In the genomic region with DNA sequence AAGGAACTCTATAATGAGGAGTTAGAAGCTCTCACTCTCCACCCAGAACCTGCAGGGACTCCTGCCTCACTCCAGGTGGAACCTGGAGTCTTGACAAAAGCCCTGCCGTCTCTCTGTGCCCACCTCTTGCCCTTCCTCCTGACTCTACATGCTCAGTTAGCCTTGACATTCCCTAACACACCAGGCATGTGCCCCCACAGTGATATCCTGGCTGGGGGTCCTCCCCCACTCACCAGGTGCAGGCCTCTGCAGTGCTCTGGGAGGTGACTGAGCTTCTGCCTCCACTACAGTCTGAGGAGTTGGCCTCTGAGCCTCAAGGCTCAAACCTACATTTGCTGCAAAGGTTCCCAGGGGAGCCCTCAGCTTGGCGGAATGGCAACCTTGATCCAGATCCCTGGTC, we compare ENCODE assay signal across 35 cellular contexts.
DNase-seq lines count a peak whose midpoint lies in the region; ATAC-seq and TF ChIP-seq lines count a peak whose summit lies in the region.
"Had no signal": no experiment of that assay in that cellular context is flagged by ENCODE, and none has a peak within 500 bp of the region (broad histone marks: within the 10 kb centered on the region; RNA-seq: fewer than 3 reads in every experiment).

No MANE protein-coding gene starts in this region.

- no peak overlapping the region for H2BK5ac ChIP-seq in neuronal stem cell (ENCODE audit: low read length)

- H3K27me3 Mint-ChIP-seq in chondrocyte (ENCODE audit: low read depth) = peaks cover 4% of the 10 kb centered on the region
- H3K27me3 Mint-ChIP-seq in activated CD8-positive, alpha-beta T cell treated with anti-CD3 and anti-CD28 coated beads, Interleukin-2, amount 10 ng/mL, durations not matched to agents 7 days and 5 days (ENCODE audit: low read depth) = no peaks in the 10 kb centered on the region
- H3K27me3 Mint-ChIP-seq: CD4-positive, alpha-beta T cell; CD4-positive, CD25-positive, alpha-beta regulatory T cell had no signal

- H4K8ac ChIP-seq in neuronal stem cell (ENCODE audit: low read depth, low read length) = no peak overlapping the region

- H2BK12ac ChIP-seq in neuronal stem cell (ENCODE audit: low read length) = no peak overlapping the region

- no peaks in the 10 kb centered on the region for H3K4me1 Mint-ChIP-seq in chondrocyte (ENCODE audit: low read depth)
- no peaks in the 10 kb centered on the region for H3K4me1 Mint-ChIP-seq in activated CD8-positive, alpha-beta T cell treated with anti-CD3 and anti-CD28 coated beads, Interleukin-2, amount 10 ng/mL, durations not matched to agents 7 days and 5 days (ENCODE audit: low read depth)
- H3K4me1 Mint-ChIP-seq: B cell; CD4-positive, alpha-beta memory T cell; CD4-positive, CD25-positive, alpha-beta regulatory T cell; CD8-positive, alpha-beta memory T cell had no signal

- H3K9ac ChIP-seq in neuronal stem cell (ENCODE audit: low read depth, low read length, poor library complexity) = no peak overlapping the region
- H3K9ac ChIP-seq: BLaER1; BLaER1 treated with 17β-estradiol and CSF1 and Interleukin-3, amounts not matched to agents 10 nM and 100 nM had no signal

- CTCF ChIA-PET in HEK293 (lab: Yijun Ruan, JAX) = no interaction called here
- CTCF ChIA-PET in activated CD8-positive, alpha-beta T cell treated with anti-CD3 and anti-CD28 coated beads, Interleukin-2, amount 10 ng/mL, durations not matched to agents 7 days and 5 days (lab: Charles Lee) = no interaction called here

- H3K27ac ChIP-seq in HEK293 (ENCODE audit: extremely low read depth, low read depth, low read length) (no peak overlapping the region), neuronal stem cell (replicated peaks; ENCODE audit: low read length) (no peak overlapping the region), spleen (no peak overlapping the region)
- H3K27ac ChIP-seq: 22Rv1; BLaER1; BLaER1 treated with 17β-estradiol and CSF1 and Interleukin-3, amounts not matched to agents 10 nM and 100 nM; C4-2B had no signal

- no peaks in the 10 kb centered on the region for H3K36me3 ChIP-seq in HEK293 (ENCODE audit: control insufficient read depth in 2 of 2, insufficient read depth in 1 of 2, low read length in 2 of 2)
- H3K36me3 ChIP-seq in neuronal stem cell (replicated peaks in 1 of 2; ENCODE audit: control insufficient read depth in 2 of 2, insufficient read depth in 2 of 2, low read length in 2 of 2) = no peaks in the 10 kb centered on the region
- no peaks in the 10 kb centered on the region for H3K36me3 ChIP-seq in spleen
- H3K36me3 ChIP-seq: BE2C; BLaER1; BLaER1 treated with 17β-estradiol and CSF1 and Interleukin-3, amounts not matched to agents 10 nM and 100 nM had no signal

- peak overlapping the region; percentile 47 for H2AK5ac ChIP-seq in neuronal stem cell (ENCODE audit: low read depth, low read length)

- no peak overlapping the region for H2BK120ac ChIP-seq in neuronal stem cell (ENCODE audit: low read depth, low read length)

- H3K9me3 ChIP-seq in HEK293 (ENCODE audit: control insufficient read depth, insufficient read depth, low read depth, low read length) = no peaks in the 10 kb centered on the region
- H3K9me3 ChIP-seq in neuronal stem cell (replicated peaks in 1 of 2; ENCODE audit: control insufficient read depth in 2 of 2, insufficient read depth in 1 of 2, low read depth in 1 of 2, low read length in 2 of 2) = peaks cover 4 to 9% of the 10 kb centered on the region in 2 donors
- H3K9me3 ChIP-seq in spleen = peaks cover 0 to 6% (median 0%) of the 10 kb centered on the region in 8 donors
- H3K9me3 ChIP-seq: BE2C had no signal

- no peak overlapping the region for H3K23ac ChIP-seq in neuronal stem cell (ENCODE audit: low read depth, low read length, poor library complexity)

- no peak overlapping the region for H4K91ac ChIP-seq in neuronal stem cell (ENCODE audit: low read depth, low read length, poor library complexity)

- H3K4me2 ChIP-seq in neuronal stem cell (ENCODE audit: insufficient read depth, low read length, poor library complexity, severe bottlenecking) = no peak overlapping the region
- H3K4me2 ChIP-seq: A549; BLaER1; BLaER1 treated with 17β-estradiol and CSF1 and Interleukin-3, amounts not matched to agents 10 nM and 100 nM had no signal

- no peaks in the 10 kb centered on the region for H3K4me1 ChIP-seq in HEK293 (ENCODE audit: control insufficient read depth, insufficient read depth, low read length)
- H3K4me1 ChIP-seq in neuronal stem cell (ENCODE audit: control insufficient read depth in 2 of 2, insufficient read depth in 1 of 2, low read depth in 1 of 2, low read length in 2 of 2) = no peaks in the 10 kb centered on the region
- H3K4me1 ChIP-seq in spleen = no peaks in the 10 kb centered on the region
- H3K4me1 ChIP-seq: BE2C, BLaER1, Caco-2 had no signal

- no peak overlapping the region for H3K4ac ChIP-seq in neuronal stem cell (ENCODE audit: low read length)

- no CpG with 5 or more reads among the region's 2 CpGs for WGBS in neuronal stem cell (ENCODE audit: extremely low coverage in 2 of 2, insufficient read length in 2 of 2, insufficient replicate concordance in 1 of 2), 2 donors
- WGBS in spleen, 5 donors = 66 to 85% (median 77%) methylated on average over 2 of the region's 2 CpGs

- no peak overlapping the region for H3K4me3 Mint-ChIP-seq in chondrocyte (ENCODE audit: unreplicated experiment)
- no peak overlapping the region for H3K4me3 Mint-ChIP-seq in activated CD8-positive, alpha-beta T cell treated with anti-CD3 and anti-CD28 coated beads, Interleukin-2, amount 10 ng/mL, durations not matched to agents 7 days and 5 days
- H3K4me3 Mint-ChIP-seq: B cell; CD14-positive monocyte; CD4-positive, alpha-beta memory T cell; CD4-positive, alpha-beta T cell; CD4-positive, CD25-positive, alpha-beta regulatory T cell; CD8-positive, alpha-beta memory T cell; CD8-positive, alpha-beta T cell had no signal

- intact Hi-C loops in spleen (cut with DNase I; ENCODE audit: low total_unique reads) = no loop called here

- H3K9me3 Mint-ChIP-seq in chondrocyte (ENCODE audit: low read depth) = no peaks in the 10 kb centered on the region
- H3K9me3 Mint-ChIP-seq in activated CD8-positive, alpha-beta T cell treated with anti-CD3 and anti-CD28 coated beads, Interleukin-2, amount 10 ng/mL, durations not matched to agents 7 days and 5 days (ENCODE audit: insufficient read depth) = no peaks in the 10 kb centered on the region
- H3K9me3 Mint-ChIP-seq: CD4-positive, alpha-beta T cell; CD4-positive, CD25-positive, alpha-beta regulatory T cell; CD8-positive, alpha-beta T cell had no signal

- POLR2A ChIA-PET in HEK293 (lab: Yijun Ruan, JAX) = no interaction called here
- POLR2A ChIA-PET in activated CD8-positive, alpha-beta T cell treated with anti-CD3 and anti-CD28 coated beads, Interleukin-2, amount 10 ng/mL, durations not matched to agents 7 days and 5 days (lab: Charles Lee) = no interaction called here

- peak; percentile 39 for DNase-seq in chondrocyte (ENCODE audit: low spot score)
- no peak for DNase-seq in neuronal stem cell (ENCODE audit: low spot score)
- peak; percentile 23 for DNase-seq in spleen
- DNase-seq in NCI-H524 treated with DMSO at 0.1 percent for 48 hours (lab: John Stamatoyannopoulos, UW) = no peak
- no peak for DNase-seq in NCI-H1105 (lab: John Stamatoyannopoulos, UW)
- no peak for DNase-seq in activated CD8-positive, alpha-beta T cell treated with anti-CD3 and anti-CD28 coated beads, Interleukin-2, amount 10 ng/mL, durations not matched to agents 7 days and 5 days
- DNase-seq: 8988T; ACHN; AML-193; BE2C; C1 segment of cervical spinal cord; Caco-2; Calu3; CD4-positive, alpha-beta memory T cell; CD4-positive, alpha-beta T cell; CD4-positive, CD25-positive, alpha-beta regulatory T cell; CD8-positive, alpha-beta T cell; COR-L47; DMS 273 treated with DMSO at 0.1 percent for 48 hours; DMS153; DMS53; DMS79; DMS79 treated with DMSO at 0.1 percent for 48 hours; DND-41; EL had no signal

- no peak overlapping the region for H2BK15ac ChIP-seq in neuronal stem cell (ENCODE audit: low read length)

- H3K4me3 ChIP-seq in HEK293 (ENCODE audit: low read depth, low read length) = no peak overlapping the region
- H3K4me3 ChIP-seq in neuronal stem cell (ENCODE audit: low read length in 2 of 2) = no peak overlapping the region
- H3K4me3 ChIP-seq in spleen = no peak overlapping the region
- H3K4me3 ChIP-seq: A549; BLaER1; BLaER1 treated with 17β-estradiol and CSF1 and Interleukin-3, amounts not matched to agents 10 nM and 100 nM had no signal

- H3K27me3 ChIP-seq in neuronal stem cell (ENCODE audit: control insufficient read depth in 3 of 3, insufficient read depth in 3 of 3, low read depth in 1 of 3, low read length in 3 of 3) = no peaks in the 10 kb centered on the region
- H3K27me3 ChIP-seq in spleen (replicated peaks in 1 of 7) = peaks cover 0 to 18% (median 0%) of the 10 kb centered on the region in 7 donors
- H3K27me3 ChIP-seq: BE2C; BLaER1; BLaER1 treated with 17β-estradiol and CSF1 and Interleukin-3, amounts not matched to agents 10 nM and 100 nM had no signal

- H3K18ac ChIP-seq in neuronal stem cell (ENCODE audit: low read length) = no peak overlapping the region

- no peak for TF ChIP-seq POLR2A in spleen (IDR thresholded peaks at IDR 0.05)

- H3K27ac Mint-ChIP-seq in chondrocyte (ENCODE audit: unreplicated experiment) = no peak overlapping the region
- H3K27ac Mint-ChIP-seq in activated CD8-positive, alpha-beta T cell treated with anti-CD3 and anti-CD28 coated beads, Interleukin-2, amount 10 ng/mL, durations not matched to agents 7 days and 5 days = no peak overlapping the region
- H3K27ac Mint-ChIP-seq: B cell; CD4-positive, alpha-beta memory T cell; CD4-positive, alpha-beta T cell; CD4-positive, CD25-positive, alpha-beta regulatory T cell; CD8-positive, alpha-beta memory T cell; CD8-positive, alpha-beta T cell had no signal

- no peak for ATAC-seq in HG02623 (IDR thresholded peaks at IDR 0.05; ENCODE audit: unreplicated experiment)
- no peak for ATAC-seq in activated CD8-positive, alpha-beta T cell treated with anti-CD3 and anti-CD28 coated beads, Interleukin-2, amount 10 ng/mL, durations not matched to agents 7 days and 5 days
- ATAC-seq: A549; CD8-positive, alpha-beta T cell had no signal

- TF ChIP-seq CTCF in HEK293 (tag by site-specific recombination; IDR thresholded peaks at IDR 0.05) = no peak
- no peak for TF ChIP-seq CTCF in chondrocyte (IDR thresholded peaks at IDR 0.05)
- no peak for TF ChIP-seq CTCF in spleen (IDR thresholded peaks at IDR 0.05 in 8 of 11, conservative IDR thresholded peaks at IDR 0.05 in 3 of 11)

- H2AFZ ChIP-seq in neuronal stem cell (ENCODE audit: low read length) = no peak overlapping the region

- no peaks in the 10 kb centered on the region for H3K79me1 ChIP-seq in neuronal stem cell (ENCODE audit: low read depth, low read length)

- no peaks in the 10 kb centered on the region for H3K36me3 Mint-ChIP-seq in chondrocyte (ENCODE audit: low read depth)
- H3K36me3 Mint-ChIP-seq in activated CD8-positive, alpha-beta T cell treated with anti-CD3 and anti-CD28 coated beads, Interleukin-2, amount 10 ng/mL, durations not matched to agents 7 days and 5 days (ENCODE audit: low read depth) = no peaks in the 10 kb centered on the region
- H3K36me3 Mint-ChIP-seq: CD14-positive monocyte; CD4-positive, alpha-beta memory T cell; CD4-positive, CD25-positive, alpha-beta regulatory T cell; CD8-positive, alpha-beta memory T cell; CD8-positive, alpha-beta T cell had no signal

- no peak overlapping the region for H3K14ac ChIP-seq in neuronal stem cell (ENCODE audit: low read length)

Comparison
In these comparisons a context has a peak if more than half of its experiments do, and no peak if none do; other contexts are left out.
1. DNase-seq: peak in chondrocyte (single experiment) and spleen (single experiment); none in neuronal stem cell (single experiment), NCI-H524 treated with DMSO at 0.1 percent for 48 hours (single experiment), NCI-H1105 (single experiment) and activated CD8-positive, alpha-beta T cell treated with anti-CD3 and anti-CD28 coated beads, Interleukin-2, amount 10 ng/mL, durations not matched to agents 7 days and 5 days (single experiment).